In genomic region chrY:21601524-21601923, GRCh38 we compare ENCODE assay signal across 9 cellular contexts.
"Had no signal": no experiment of that assay in that cellular context is flagged by ENCODE, and none has a peak within 500 bp of the region (broad histone marks: within the 10 kb centered on the region; RNA-seq: fewer than 3 reads in every experiment).

No MANE protein-coding gene starts in this region.

- H3K36me3 ChIP-seq: HAP-1 had no signal

- DNase-seq: GM23248, GOT3, H7, H9, HCEC 1CT, HFFc6 had no signal

- H3K27ac ChIP-seq: GM23248 had no signal

- H3K9me3 ChIP-seq: HAP-1 had no signal

- H3K4me1 ChIP-seq: HAP-1 had no signal

- ATAC-seq: GM23338, HCT116 had no signal

- H3K4me3 ChIP-seq: GM23248, GM23338, HAP-1 had no signal
